ENCODE assay signal across 14 cellular contexts in genomic region chr12:110304061-110304551, GRCh38. TPM values are rescaled to one million over a fixed set of nuclear protein-coding genes. Genes with fewer than 3 reads are reported as not detected.
DNase-seq lines count a peak whose midpoint lies in the region; ATAC-seq and TF ChIP-seq lines count a peak whose summit lies in the region.
"Had no signal": no experiment of that assay in that cellular context is flagged by ENCODE, and none has a peak within 500 bp of the region (broad histone marks: within the 10 kb centered on the region; RNA-seq: fewer than 3 reads in every experiment).

No MANE protein-coding gene starts in this region.

- peaks cover 38 to 64% of the 10 kb centered on the region in 2 donors for H3K36me3 Mint-ChIP-seq in CD4-positive, alpha-beta memory T cell

- peaks cover 51% of the 10 kb centered on the region for H3K4me1 ChIP-seq in CD4-positive, alpha-beta memory T cell (ENCODE audit: insufficient read depth, low read length)
- H3K4me1 ChIP-seq in mesenchymal stem cell (ENCODE audit: control insufficient read depth, insufficient read depth, low read depth, low read length) (peaks cover 2% of the 10 kb centered on the region), upper lobe of right lung (peaks cover 23% of the 10 kb centered on the region)

- H4K8ac ChIP-seq in mesenchymal stem cell (ENCODE audit: low read length) = no peak overlapping the region

- H3K9ac ChIP-seq in mesenchymal stem cell (ENCODE audit: low read length) = peak overlapping the region; percentile 11

- no peak overlapping the region for H3K4me2 ChIP-seq in mesenchymal stem cell (ENCODE audit: low read length, poor library complexity, severe bottlenecking)

- H2AK5ac ChIP-seq in mesenchymal stem cell (ENCODE audit: low read length, severe bottlenecking) = no peak overlapping the region

- TF ChIP-seq CTCF in cardiac fibroblast (IDR thresholded peaks at IDR 0.05; ENCODE audit: low read depth, low read length) (no peak), upper lobe of right lung (IDR thresholded peaks at IDR 0.05) (no peak)

- H3K9me3 ChIP-seq in CD4-positive, alpha-beta memory T cell (ENCODE audit: control insufficient read depth in 1 of 2, low read length in 2 of 2) = no peaks in the 10 kb centered on the region
- H3K9me3 ChIP-seq in mesenchymal stem cell (ENCODE audit: control insufficient read depth, low read length) (no peaks in the 10 kb centered on the region), upper lobe of right lung (no peaks in the 10 kb centered on the region)
- H3K9me3 ChIP-seq: adrenal gland, left lung had no signal

- no peak overlapping the region for H2BK12ac ChIP-seq in mesenchymal stem cell (ENCODE audit: low read length in 2 of 2)

- WGBS in mesenchymal stem cell = 50% methylated on average over 3 of the region's 4 CpGs

- H3K27ac Mint-ChIP-seq in CD4-positive, alpha-beta memory T cell = peak overlapping the region in 6 of 7 donors; percentile 6 to 88 (median 40)
- H3K27ac Mint-ChIP-seq: progenitor cell of endocrine pancreas had no signal

- H3K36me3 ChIP-seq in CD4-positive, alpha-beta memory T cell (ENCODE audit: insufficient read depth, low read length) = peaks cover 26% of the 10 kb centered on the region
- H3K36me3 ChIP-seq in mesenchymal stem cell (ENCODE audit: control insufficient read depth in 1 of 2, insufficient read depth in 2 of 2, low read depth in 1 of 2, low read length in 2 of 2) (peaks cover 33 to 89% of the 10 kb centered on the region in 2 experiments), upper lobe of right lung (peaks cover 67% of the 10 kb centered on the region)

- no peak overlapping the region for H3K27ac ChIP-seq in CD4-positive, alpha-beta memory T cell (ENCODE audit: low read depth, low read length)
- no peak overlapping the region for H3K27ac ChIP-seq in mesenchymal stem cell (ENCODE audit: low read length, poor library complexity, severe bottlenecking)
- H3K27ac ChIP-seq in upper lobe of right lung = no peak overlapping the region

- no peaks in the 10 kb centered on the region for H3K27me3 ChIP-seq in CD4-positive, alpha-beta memory T cell (ENCODE audit: insufficient read depth, low read length)
- no peaks in the 10 kb centered on the region for H3K27me3 ChIP-seq in mesenchymal stem cell (ENCODE audit: control insufficient read depth in 1 of 2, insufficient read depth in 1 of 2, low read length in 2 of 2)
- H3K27me3 ChIP-seq in upper lobe of right lung = no peaks in the 10 kb centered on the region
- H3K27me3 ChIP-seq: adrenal gland, left lung had no signal

- no peak overlapping the region for H2AFZ ChIP-seq in mesenchymal stem cell (ENCODE audit: low read depth, low read length)

- POLR2A ChIA-PET in CD4-positive, alpha-beta memory T cell (lab: Charles Lee; ENCODE audit: partially characterized antibody) = no interaction called here

- no peak overlapping the region for H3K4me3 ChIP-seq in CD4-positive, alpha-beta memory T cell (ENCODE audit: low read length in 2 of 2)
- H3K4me3 ChIP-seq in cardiac fibroblast (replicated peaks in 1 of 2; ENCODE audit: low read depth in 2 of 2, low read length in 2 of 2) (no peak overlapping the region), mesenchymal stem cell (ENCODE audit: insufficient read depth in 1 of 2, low read depth in 1 of 2, low read length in 2 of 2) (peak overlapping the region in 1 of 2 experiments; percentile 4), upper lobe of right lung (no peak overlapping the region)
- H3K4me3 ChIP-seq: adrenal gland, left lung had no signal

- ATAC-seq in upper lobe of right lung = no peak
- ATAC-seq: left lung had no signal

- H3K23ac ChIP-seq in mesenchymal stem cell (ENCODE audit: low read length in 2 of 2) = no peak overlapping the region

- H2BK5ac ChIP-seq in mesenchymal stem cell (ENCODE audit: low read depth, low read length, poor library complexity, severe bottlenecking) = no peak overlapping the region

- no peak overlapping the region for H3K18ac ChIP-seq in mesenchymal stem cell (ENCODE audit: low read depth in 1 of 2, low read length in 2 of 2)

- H2BK15ac ChIP-seq in mesenchymal stem cell (ENCODE audit: low read depth, poor library complexity, severe bottlenecking) = no peak overlapping the region

- intact Hi-C loops in CD4-positive, alpha-beta memory T cell (cut with micrococcal nuclease) = no loop called here
- intact Hi-C loops in upper lobe of right lung (cut with DNase I) = no loop called here

- CTCF ChIA-PET in CD4-positive, alpha-beta memory T cell (lab: Charles Lee; ENCODE audit: partially characterized antibody) = no interaction called here

- DNase-seq in CD4-positive, alpha-beta memory T cell = no peak
- DNase-seq in RPMI7951 (ENCODE audit: low read depth) (peak; percentile 65), cardiac fibroblast (ENCODE audit: low read depth in 2 of 2) (peak; percentile 54 to 76), mesenchymal stem cell (no peak), SIG-M5 treated with dmso at 0.1 percent for 504 hours (lab: John Stamatoyannopoulos, UW; ENCODE audit: unreplicated experiment) (no peak), midbrain (lab: John Stamatoyannopoulos, UW) (no peak), NCI-H510A treated with DMSO at 0.1 percent for 48 hours (lab: John Stamatoyannopoulos, UW) (no peak), upper lobe of right lung (no peak)
- DNase-seq: activated CD4-positive, alpha-beta T cell treated with anti-CD3 and anti-CD28 coated beads, Interleukin-2, amount 50 U/mL, for 48 hours; adrenal gland; DMS 273 treated with DMSO at 0.1 percent for 48 hours; left lung; NCI-H1092 treated with DMSO at 0.1 percent for 48 hours had no signal

- H3K27me3 Mint-ChIP-seq in CD4-positive, alpha-beta memory T cell = no peaks in the 10 kb centered on the region
- H3K27me3 Mint-ChIP-seq: progenitor cell of endocrine pancreas had no signal

- H3K4me1 Mint-ChIP-seq in CD4-positive, alpha-beta memory T cell = peaks cover 48 to 67% (median 56%) of the 10 kb centered on the region in 4 donors

- H3K14ac ChIP-seq in mesenchymal stem cell (ENCODE audit: low read length in 2 of 2) = no peak overlapping the region

- no peak overlapping the region for H2BK120ac ChIP-seq in mesenchymal stem cell (ENCODE audit: low read depth, low read length)

- H3K4ac ChIP-seq in mesenchymal stem cell (ENCODE audit: low read depth in 1 of 2, low read length in 2 of 2) = no peak overlapping the region

- peaks cover 3% of the 10 kb centered on the region for H3K79me1 ChIP-seq in mesenchymal stem cell (replicated peaks; ENCODE audit: low read length, poor library complexity, severe bottlenecking)

- peak overlapping the region in 1 of 8 donors; percentile 16 for H3K4me3 Mint-ChIP-seq in CD4-positive, alpha-beta memory T cell

- H4K91ac ChIP-seq in mesenchymal stem cell (ENCODE audit: low read length) = no peak overlapping the region

- no peaks in the 10 kb centered on the region for H3K9me3 Mint-ChIP-seq in CD4-positive, alpha-beta memory T cell

RNA-seq across cellular contexts. Expression of gene ATP2A2, which starts 23.1 kb away (rescaled TPM):
- total RNA-seq in CD4-positive, alpha-beta memory T cell = 10 to 100 TPM; 90.4 to 91.0 TPM
- 1 to 10 TPM; 1.8 to 5.5 TPM for polyA plus RNA-seq in CD4-positive, alpha-beta memory T cell
- total RNA-seq in RPMI7951 (2014; rRNA removed; shearing (Covaris generic)) = 68.5 and 75.7 TPM in 2 replicates
- polyA plus RNA-seq in mesenchymal stem cell (2013, experiment 1 of 2) = 155 TPM
- 150 TPM for polyA plus RNA-seq in mesenchymal stem cell (2013, experiment 2 of 2)
- 173 TPM for total RNA-seq in upper lobe of right lung

Comparison
In these comparisons a context has a peak if more than half of its experiments do, and no peak if none do; other contexts are left out.
1. DNase-seq: peak in RPMI7951 (single experiment) and cardiac fibroblast (2 of 2); none in CD4-positive, alpha-beta memory T cell (0 of 5), mesenchymal stem cell (single experiment), SIG-M5 treated with dmso at 0.1 percent for 504 hours (single experiment), midbrain (single experiment), NCI-H510A treated with DMSO at 0.1 percent for 48 hours (single experiment) and upper lobe of right lung (single experiment).